ENCODE assay signal across 8 cellular contexts in genomic region chr21:44065428-44065827, GRCh38. TPM values are rescaled to one million over a fixed set of nuclear protein-coding genes. Genes with fewer than 3 reads are reported as not detected.
A peak's percentile ranks its signal among the peaks of the same experiment; 100 is the strongest.
DNase-seq lines count a peak whose midpoint lies in the region; ATAC-seq lines count a peak whose summit lies in the region.

No MANE protein-coding gene starts in this region.

- H3K27me3 Mint-ChIP-seq in memory B cell = no peaks in the 10 kb centered on the region

- peak overlapping the region; percentile 90 for H3K27ac Mint-ChIP-seq in memory B cell

- H3K4me1 Mint-ChIP-seq in memory B cell = peaks cover 18% of the 10 kb centered on the region

- H3K36me3 Mint-ChIP-seq in memory B cell = peaks cover 34% of the 10 kb centered on the region

- no peaks in the 10 kb centered on the region for H3K9me3 Mint-ChIP-seq in memory B cell

- H3K27ac ChIP-seq in temporal lobe (ENCODE audit: low read depth, low read length) = peak overlapping the region; percentile 37

- peak; percentile 12 for DNase-seq in NCI-H510A treated with DMSO at 0.1 percent for 48 hours (lab: John Stamatoyannopoulos, UW)
- DNase-seq in NCI-H510A (lab: John Stamatoyannopoulos, UW) = no peak
- peak; percentile 68 for DNase-seq in activated T-cell treated with anti-CD3 and anti-CD28 coated beads for 24 hours (ENCODE audit: low read depth)
- peak in 1 of 2 donors; percentile 36 for DNase-seq in memory B cell (ENCODE audit: low spot score in 2 of 2)
- no peak for DNase-seq in dermis blood vessel endothelial cell

- peak overlapping the region; percentile 44 for H3K4me3 Mint-ChIP-seq in memory B cell

- ATAC-seq in memory B cell (ENCODE audit: low read depth) (peak; percentile 97), HG02938 (IDR thresholded peaks at IDR 0.05; ENCODE audit: unreplicated experiment) (no peak), HG03039 (IDR thresholded peaks at IDR 0.05; ENCODE audit: unreplicated experiment) (no peak)

RNA-seq across cellular contexts. Expression of gene PWP2, which starts 41.8 kb away (rescaled TPM):
- 9.6 TPM for total RNA-seq in temporal lobe
- 8.2 and 39.1 TPM in 2 replicates for total RNA-seq in dermis blood vessel endothelial cell

RNA-seq across cellular contexts. Expression of gene TRAPPC10, which starts 53.3 kb away (rescaled TPM):
- total RNA-seq in temporal lobe = 16.2 TPM
- 25.5 and 27.0 TPM in 2 replicates for total RNA-seq in dermis blood vessel endothelial cell

Comparison
In these comparisons a context has a peak if more than half of its experiments do, and no peak if none do; other contexts are left out.
1. DNase-seq: peak in NCI-H510A treated with DMSO at 0.1 percent for 48 hours (single experiment) and activated T-cell treated with anti-CD3 and anti-CD28 coated beads for 24 hours (single experiment); none in NCI-H510A (single experiment) and dermis blood vessel endothelial cell (single experiment).